ENCODE assay signal across 14 cellular contexts in genomic region chr7:13849528-13849892, GRCh38.
DNase-seq lines count a peak whose midpoint lies in the region; FAIRE-seq and TF ChIP-seq lines count a peak whose summit lies in the region.
"Had no signal": no experiment of that assay in that cellular context is flagged by ENCODE, and none has a peak within 500 bp of the region (broad histone marks: within the 10 kb centered on the region; RNA-seq: fewer than 3 reads in every experiment).

No MANE protein-coding gene starts in this region.

- peak overlapping the region; percentile 36 for H3K27ac ChIP-seq in CD8-positive, alpha-beta memory T cell (ENCODE audit: low read depth, low read length)
- peak overlapping the region; percentile 51; the same call in 1 of the 2 replicates for H3K27ac ChIP-seq in MM.1S (ENCODE audit: low read length)
- H3K27ac ChIP-seq: uterus had no signal

- no peak for TF ChIP-seq POLR2A in GM12891 (IDR thresholded peaks at IDR 0.05; ENCODE audit: low read depth, low read length)

- BruUV-seq in MCF 10A (replicated peaks; lab: Mats Ljungman, UMichigan): no TSS peak

- CTCF ChIA-PET in CD8-positive, alpha-beta memory T cell (lab: Charles Lee): interaction anchor here (1.6 kb wide), 1 partner anchor 19 kb away, joined by 3 read pairs; no protein-coding TSS in a partner anchor
- CTCF ChIA-PET in MCF 10A (lab: Yijun Ruan, JAX): interaction anchor here (0.9 to 1.2 kb wide), 3 partner anchors 12 to 105 kb away, joined by 3 read pairs; no protein-coding TSS in a partner anchor

- H3K9me3 ChIP-seq in CD8-positive, alpha-beta memory T cell (ENCODE audit: low read length): no peaks in the 10 kb centered on the region
- H3K9me3 ChIP-seq in MM.1S (replicated peaks; ENCODE audit: insufficient read depth, low read length): no peaks in the 10 kb centered on the region
- H3K9me3 ChIP-seq in neuron (ENCODE audit: low read length): no peaks in the 10 kb centered on the region
- H3K9me3 ChIP-seq: uterus had no signal

- FAIRE-seq in GM12891 (lab: Jason Lieb, UNC): no peak
- FAIRE-seq: GM12892 had no signal

- no peaks in the 10 kb centered on the region for H4K20me1 ChIP-seq in MM.1S (ENCODE audit: insufficient read depth, low read length)

- peak overlapping the region; percentile 10; the same call in 1 of the 2 replicates for H3K4me2 ChIP-seq in MM.1S (ENCODE audit: low read depth, low read length)

- no peaks in the 10 kb centered on the region for H3K36me3 ChIP-seq in CD8-positive, alpha-beta memory T cell (ENCODE audit: insufficient read depth, low read length)
- H3K36me3 ChIP-seq in MM.1S (replicated peaks; ENCODE audit: insufficient read depth, low read length) (no peaks in the 10 kb centered on the region), neuron (ENCODE audit: insufficient read depth, low read length) (no peaks in the 10 kb centered on the region)
- H3K36me3 ChIP-seq: uterus had no signal

- no peaks in the 10 kb centered on the region for H3K27me3 Mint-ChIP-seq in CD8-positive, alpha-beta memory T cell
- H3K27me3 Mint-ChIP-seq in MCF 10A (ENCODE audit: insufficient read depth, unreplicated experiment): no peaks in the 10 kb centered on the region
- H3K27me3 Mint-ChIP-seq: stimulated activated memory B cell treated with anti-CD40 and anti-IgM and Interleukin-4, amounts not matched to agents 10 μg/mL and 1 μg/mL and 100 μg/mL, for 72 hours had no signal

- peaks cover 21 to 45% (median 43%) of the 10 kb centered on the region in 3 donors for H3K4me1 Mint-ChIP-seq in CD8-positive, alpha-beta memory T cell
- H3K4me1 Mint-ChIP-seq in MCF 10A (ENCODE audit: insufficient read depth, unreplicated experiment): peaks cover 29% of the 10 kb centered on the region
- H3K4me1 Mint-ChIP-seq: stimulated activated memory B cell treated with anti-CD40 and anti-IgM and Interleukin-4, amounts not matched to agents 10 μg/mL and 1 μg/mL and 100 μg/mL, for 72 hours had no signal

- no peaks in the 10 kb centered on the region for H3K27me3 ChIP-seq in CD8-positive, alpha-beta memory T cell (ENCODE audit: insufficient read depth, low read length, poor library complexity, severe bottlenecking)
- H3K27me3 ChIP-seq in MM.1S (replicated peaks; ENCODE audit: insufficient read depth, low read length) (no peaks in the 10 kb centered on the region), neuron (ENCODE audit: insufficient read depth, low read length) (no peaks in the 10 kb centered on the region)
- H3K27me3 ChIP-seq: uterus had no signal

- peak overlapping the region; percentile 18 to 80 (median 73) for H3K4me3 Mint-ChIP-seq in CD8-positive, alpha-beta memory T cell
- H3K4me3 Mint-ChIP-seq in MCF 10A (ENCODE audit: unreplicated experiment): no peak overlapping the region
- H3K4me3 Mint-ChIP-seq: stimulated activated memory B cell treated with anti-CD40 and anti-IgM and Interleukin-4, amounts not matched to agents 10 μg/mL and 1 μg/mL and 100 μg/mL, for 72 hours had no signal

- H3K79me2 ChIP-seq in MM.1S (ENCODE audit: low read length): no peaks in the 10 kb centered on the region

- H3K9me2 ChIP-seq in MM.1S (replicated peaks; ENCODE audit: insufficient read depth, low read length): no peaks in the 10 kb centered on the region

- no peak overlapping the region for H3K9ac ChIP-seq in MM.1S (ENCODE audit: low read length)

- H3F3A ChIP-seq in MM.1S (ENCODE audit: insufficient read depth, low read length): peaks cover 4% of the 10 kb centered on the region; the same call in 1 of the 2 replicates

- no peak for TF ChIP-seq CTCF in MM.1S (IDR thresholded peaks at IDR 0.05; ENCODE audit: low read length)
- TF ChIP-seq CTCF in MCF 10A (IDR thresholded peaks at IDR 0.05; ENCODE audit: unreplicated experiment): no peak

- peak overlapping the region; percentile 43 to 93 (median 88) for H3K27ac Mint-ChIP-seq in CD8-positive, alpha-beta memory T cell
- peak overlapping the region; percentile 69 for H3K27ac Mint-ChIP-seq in MCF 10A (ENCODE audit: low read depth, unreplicated experiment)
- H3K27ac Mint-ChIP-seq: stimulated activated memory B cell treated with anti-CD40 and anti-IgM and Interleukin-4, amounts not matched to agents 10 μg/mL and 1 μg/mL and 100 μg/mL, for 72 hours had no signal

- DNase-seq in CD8-positive, alpha-beta memory T cell: no peak
- no peak for DNase-seq in MM.1S
- no peak for DNase-seq in MCF 10A (ENCODE audit: unreplicated experiment)
- no peak for DNase-seq in effector CD8-positive, alpha-beta T cell (lab: John Stamatoyannopoulos, UW)
- DNase-seq in islet precursor cell: no peak
- DNase-seq in glomerular visceral epithelial cell (ENCODE audit: extremely low spot score): no peak
- no peak for DNase-seq in GM12891 (ENCODE audit: insufficient read length, low spot score)
- DNase-seq: C1 segment of cervical spinal cord, NCI-H1105 treated with DMSO at 0.1 percent for 48 hours, retina, uterus had no signal

- POLR2A ChIA-PET in CD8-positive, alpha-beta memory T cell (lab: Charles Lee): no interaction called here
- POLR2A ChIA-PET in MCF 10A (lab: Yijun Ruan, JAX): interaction anchor here (0.5 to 1.8 kb wide), 6 partner anchors 9 to 542 kb away, joined by 3 to 4 read pairs (median 4); no protein-coding TSS in a partner anchor

- H2AFZ ChIP-seq in MM.1S (ENCODE audit: low read length) (no peak overlapping the region), neuron (ENCODE audit: low read depth, low read length) (peak overlapping the region; percentile 3)

- H3K9me3 Mint-ChIP-seq in CD8-positive, alpha-beta memory T cell: no peaks in the 10 kb centered on the region
- no peaks in the 10 kb centered on the region for H3K9me3 Mint-ChIP-seq in MCF 10A (ENCODE audit: unreplicated experiment)

- intact Hi-C loops in MCF 10A (cut with micrococcal nuclease): no loop called here

- H3K4me3 ChIP-seq in CD8-positive, alpha-beta memory T cell (ENCODE audit: low read length): no peak overlapping the region
- no peak overlapping the region for H3K4me3 ChIP-seq in MM.1S (ENCODE audit: low read length)
- no peak overlapping the region for H3K4me3 ChIP-seq in neuron (ENCODE audit: low read length)
- H3K4me3 ChIP-seq: uterus had no signal

- no peaks in the 10 kb centered on the region for H3K36me3 Mint-ChIP-seq in CD8-positive, alpha-beta memory T cell
- no peaks in the 10 kb centered on the region for H3K36me3 Mint-ChIP-seq in MCF 10A (ENCODE audit: insufficient read depth, unreplicated experiment)
- H3K36me3 Mint-ChIP-seq: stimulated activated memory B cell treated with anti-CD40 and anti-IgM and Interleukin-4, amounts not matched to agents 10 μg/mL and 1 μg/mL and 100 μg/mL, for 72 hours had no signal

- peaks cover 22% of the 10 kb centered on the region for H3K4me1 ChIP-seq in CD8-positive, alpha-beta memory T cell (ENCODE audit: insufficient read depth, low read length)
- H3K4me1 ChIP-seq in MM.1S (ENCODE audit: low read length) (peaks cover 13% of the 10 kb centered on the region; the same call in 1 of the 2 replicates), neuron (ENCODE audit: insufficient read depth, low read length) (peaks cover 7% of the 10 kb centered on the region)
- H3K4me1 ChIP-seq: uterus had no signal

TF ChIP-seq in GM12891, 5 proteins besides CTCF, POLR2A, EP300 and RAD21:
- TF ChIP-seq SPI1 (IDR thresholded peaks at IDR 0.05; ENCODE audit: low read depth, low read length): no peak
- TF ChIP-seq TAF1 (IDR thresholded peaks at IDR 0.05; ENCODE audit: low read depth, low read length): no peak
- TF ChIP-seq PAX5 (IDR thresholded peaks at IDR 0.05; ENCODE audit: insufficient read depth, low read length, severe bottlenecking): no peak
- TF ChIP-seq POLR2AphosphoS5 (IDR thresholded peaks at IDR 0.05; ENCODE audit: low read depth, low read length): no peak
- TF ChIP-seq POU2F2 (IDR thresholded peaks at IDR 0.05; ENCODE audit: low read depth, low read length): no peak
